17 cellular contexts compared by ENCODE assay signal in the genomic region with DNA sequence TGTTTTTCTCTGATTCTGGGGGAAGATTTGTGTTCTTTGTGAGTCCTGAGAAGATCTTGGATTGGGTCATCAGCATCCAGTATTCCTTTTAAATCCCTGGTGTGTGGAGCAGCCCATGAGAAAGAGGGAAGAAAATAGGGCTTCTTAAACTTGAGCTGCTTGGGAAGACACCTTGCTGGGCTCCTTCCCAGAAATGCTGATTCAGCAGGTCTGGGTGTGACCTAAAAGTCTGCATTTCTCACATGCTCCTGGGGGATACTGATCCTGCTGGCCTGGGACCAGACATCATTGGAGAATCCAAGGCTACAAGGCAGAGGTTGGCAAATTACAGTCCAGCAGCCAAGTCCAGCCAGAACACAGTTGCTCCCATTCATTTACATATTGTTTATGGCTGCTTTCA. TPM values are rescaled to one million over a fixed set of nuclear protein-coding genes. Genes with fewer than 3 reads are reported as not detected.
DNase-seq lines count a peak whose midpoint lies in the region; ATAC-seq, FAIRE-seq and TF ChIP-seq lines count a peak whose summit lies in the region.
"Had no signal": no experiment of that assay in that cellular context is flagged by ENCODE, and none has a peak within 500 bp of the region (broad histone marks: within the 10 kb centered on the region; RNA-seq: fewer than 3 reads in every experiment).

No MANE protein-coding gene starts in this region.

- CTCF ChIA-PET in K562 (lab: Yijun Ruan, JAX; ENCODE audit: low intra/inter-chr PET ratio): no interaction called here

- H3K79me2 ChIP-seq in H9 (ENCODE audit: insufficient read depth, low read length) (no peaks in the 10 kb centered on the region), K562 (ENCODE audit: control insufficient read depth, insufficient read depth, low read length) (no peaks in the 10 kb centered on the region)

- no peak overlapping the region for H2AFZ ChIP-seq in H9 (ENCODE audit: low read length)
- no peak overlapping the region for H2AFZ ChIP-seq in K562 (ENCODE audit: low read depth, low read length)

- no peak overlapping the region for H2BK12ac ChIP-seq in H9 (ENCODE audit: insufficient read length, low read depth, low read length)

- H3K27me3 Mint-ChIP-seq in H9 (ENCODE audit: low read depth): no peaks in the 10 kb centered on the region; the same call in 1 of the 2 replicates
- H3K27me3 Mint-ChIP-seq in naive thymus-derived CD8-positive, alpha-beta T cell: no peaks in the 10 kb centered on the region
- H3K27me3 Mint-ChIP-seq in activated T-cell treated with anti-CD3 and anti-CD28 coated beads, Interleukin-2, amount 50 U/mL, for 72 hours (ENCODE audit: low read depth): no peaks in the 10 kb centered on the region
- H3K27me3 Mint-ChIP-seq: IgD-negative memory B cell had no signal

- no peaks in the 10 kb centered on the region for H3K9me3 ChIP-seq in H9 (ENCODE audit: control insufficient read depth, low read depth, low read length)
- no peaks in the 10 kb centered on the region for H3K9me3 ChIP-seq in K562 (replicated peaks; ENCODE audit: control insufficient read depth, insufficient read depth, low read depth, low read length)
- H3K9me3 ChIP-seq: BLaER1 had no signal

- H2BK20ac ChIP-seq in H9 (ENCODE audit: low read depth, low read length, poor library complexity, severe bottlenecking): no peak overlapping the region

- no peak overlapping the region for H3K4me3 ChIP-seq in K562
- H3K4me3 ChIP-seq: BLaER1 had no signal

- H4K20me1 ChIP-seq in H9 (ENCODE audit: control insufficient read depth, insufficient read depth, insufficient read length) (no peaks in the 10 kb centered on the region), K562 (replicated peaks; ENCODE audit: control insufficient read depth, insufficient read depth, low read length) (no peaks in the 10 kb centered on the region)

- H3K79me1 ChIP-seq in H9 (ENCODE audit: insufficient read depth, low read depth, low read length, poor library complexity, severe bottlenecking): no peaks in the 10 kb centered on the region

- no peaks in the 10 kb centered on the region for H3K9me3 Mint-ChIP-seq in H9
- no peaks in the 10 kb centered on the region for H3K9me3 Mint-ChIP-seq in naive thymus-derived CD8-positive, alpha-beta T cell
- H3K9me3 Mint-ChIP-seq in activated T-cell treated with anti-CD3 and anti-CD28 coated beads, Interleukin-2, amount 50 U/mL, for 72 hours: no peaks in the 10 kb centered on the region
- H3K9me3 Mint-ChIP-seq: CD14-positive monocyte; CD8-positive, alpha-beta T cell; IgD-negative memory B cell had no signal

- no peak overlapping the region for H3K4me3 Mint-ChIP-seq in H9
- no peak overlapping the region for H3K4me3 Mint-ChIP-seq in naive thymus-derived CD8-positive, alpha-beta T cell
- no peak overlapping the region for H3K4me3 Mint-ChIP-seq in activated T-cell treated with anti-CD3 and anti-CD28 coated beads, Interleukin-2, amount 50 U/mL, for 72 hours
- H3K4me3 Mint-ChIP-seq: CD14-positive monocyte; CD8-positive, alpha-beta T cell; IgD-negative memory B cell had no signal

- no peak overlapping the region for H3K27ac ChIP-seq in H9 (ENCODE audit: insufficient read length, low read depth, low read length)
- no peak overlapping the region for H3K27ac ChIP-seq in K562 (ENCODE audit: extremely low read depth, low read depth, low read length)
- H3K27ac ChIP-seq: BLaER1, HL-60 had no signal

- H3K4me1 ChIP-seq in H9 (ENCODE audit: insufficient read depth, low read length): no peaks in the 10 kb centered on the region
- no peaks in the 10 kb centered on the region for H3K4me1 ChIP-seq in K562 (replicated peaks in 1 of 2; ENCODE audit: control insufficient read depth in 2 of 2, insufficient read depth in 2 of 2, low read length in 2 of 2)

- no peak overlapping the region for H4K91ac ChIP-seq in H9 (ENCODE audit: insufficient read length, low read depth, low read length)

- no peaks in the 10 kb centered on the region for H3K36me3 ChIP-seq in K562 (ENCODE audit: control insufficient read depth, insufficient read depth, low read length)

- H3T11ph ChIP-seq in H9 (ENCODE audit: low read length): no peak overlapping the region

- H3K4me2 ChIP-seq in H9 (ENCODE audit: insufficient read depth, insufficient read length, low read length) (no peak overlapping the region), K562 (ENCODE audit: insufficient read depth, low read length) (no peak overlapping the region)
- H3K4me2 ChIP-seq: BLaER1 had no signal

- intact Hi-C loops in K562 (cut with micrococcal nuclease): no loop called here

- H3K9ac ChIP-seq in H9 (ENCODE audit: extremely low read depth, insufficient read length, low read length) (no peak overlapping the region), K562 (ENCODE audit: insufficient read depth in 1 of 2, low read depth in 2 of 2, low read length in 2 of 2) (no peak overlapping the region)
- H3K9ac ChIP-seq: BLaER1 had no signal

- H3K18ac ChIP-seq in H9 (ENCODE audit: insufficient read length, low read depth, low read length): no peak overlapping the region

- no peak overlapping the region for H3K23ac ChIP-seq in H9 (ENCODE audit: insufficient read length, low read depth, low read length)

- no peak overlapping the region for H2AK5ac ChIP-seq in H9 (ENCODE audit: insufficient read length, low read length)

- peak overlapping the region; percentile 36 to 74 (median 59); a peak in 4 of 7 replicates for H3K27ac Mint-ChIP-seq in H9
- H3K27ac Mint-ChIP-seq in naive thymus-derived CD8-positive, alpha-beta T cell: peak overlapping the region in 7 of 10 donors; percentile 17 to 85 (median 35)
- H3K27ac Mint-ChIP-seq in activated T-cell treated with anti-CD3 and anti-CD28 coated beads, Interleukin-2, amount 50 U/mL, for 72 hours: no peak overlapping the region
- H3K27ac Mint-ChIP-seq: IgD-negative memory B cell had no signal

- DNase-seq in H9: no peak
- no peak for DNase-seq in K562 (ENCODE audit: extremely low read depth in 1 of 4, low spot score in 3 of 4)
- no peak for DNase-seq in naive thymus-derived CD8-positive, alpha-beta T cell
- no peak for DNase-seq in activated T-cell treated with anti-CD3 and anti-CD28 coated beads, Interleukin-2, amount 50 U/mL, for 72 hours
- DNase-seq in ecto neural progenitor cell (ENCODE audit: low spot score): no peak
- DNase-seq: Calu3; CD8-positive, alpha-beta T cell; DMS79 treated with DMSO at 0.1 percent for 48 hours; GF-D8; HCEC 1CT; KG1 had no signal

- H4K8ac ChIP-seq in H9 (replicated peaks; ENCODE audit: insufficient read length, low read depth, low read length): no peak overlapping the region

- H4K5ac ChIP-seq in H9 (ENCODE audit: insufficient read length, low read depth, low read length): no peak overlapping the region

- no peak overlapping the region for H2BK15ac ChIP-seq in H9 (ENCODE audit: low read depth, low read length)

- H3K36me3 Mint-ChIP-seq in H9 (ENCODE audit: insufficient read depth in 1 of 3, low read depth in 3 of 3): no peaks in the 10 kb centered on the region
- H3K36me3 Mint-ChIP-seq in naive thymus-derived CD8-positive, alpha-beta T cell: no peaks in the 10 kb centered on the region
- H3K36me3 Mint-ChIP-seq in activated T-cell treated with anti-CD3 and anti-CD28 coated beads, Interleukin-2, amount 50 U/mL, for 72 hours (ENCODE audit: insufficient read depth in 2 of 2): no peaks in the 10 kb centered on the region
- H3K36me3 Mint-ChIP-seq: CD14-positive monocyte; CD8-positive, alpha-beta T cell; IgD-negative memory B cell had no signal

- no peak overlapping the region for H3K14ac ChIP-seq in H9 (ENCODE audit: insufficient read depth, low read length)

- TF ChIP-seq POLR2A in K562 (conservative IDR thresholded peaks at IDR 0.05): no peak

- POLR2A ChIA-PET in K562 (lab: Yijun Ruan, JAX): no interaction called here
- POLR2A ChIA-PET in naive thymus-derived CD8-positive, alpha-beta T cell (lab: Charles Lee): interaction anchor here (1.2 kb wide), 1 partner anchor 25 kb away, joined by 4 read pairs; no protein-coding TSS in a partner anchor

- TF ChIP-seq CTCF in H9 (conservative IDR thresholded peaks at IDR 0.05) (no peak), K562 (IDR thresholded peaks at IDR 0.05 in 2 of 3, conservative IDR thresholded peaks at IDR 0.05 in 1 of 3; ENCODE audit: insufficient read depth in 2 of 3, low read depth in 1 of 3, low read length in 3 of 3) (no peak)

- no peak overlapping the region for H2BK5ac ChIP-seq in H9 (ENCODE audit: insufficient read length, low read length)

- H2BK120ac ChIP-seq in H9 (ENCODE audit: low read depth, low read length, poor library complexity, severe bottlenecking): no peak overlapping the region

- in situ Hi-C loops in K562 (cut with MboI): no loop called here

- no peaks in the 10 kb centered on the region for H3K23me2 ChIP-seq in H9 (ENCODE audit: insufficient read length, low read depth, low read length, poor library complexity, severe bottlenecking)

- TF ChIP-seq RAD21 in K562 (CRISPR knock-in tag; conservative IDR thresholded peaks at IDR 0.05 in 1 of 2, IDR thresholded peaks at IDR 0.05 in 1 of 2): no peak

- H3K56ac ChIP-seq in H9 (ENCODE audit: insufficient read length, low read depth, low read length): no peak overlapping the region

- no peak for TF ChIP-seq EP300 in K562 (IDR thresholded peaks at IDR 0.05; ENCODE audit: low read length)

- H3K27me3 ChIP-seq in H9 (ENCODE audit: insufficient read depth, low read length) (no peaks in the 10 kb centered on the region), K562 (ENCODE audit: control insufficient read depth in 2 of 2, insufficient read depth in 2 of 2, low read length in 2 of 2) (peaks cover 6 to 15% of the 10 kb centered on the region in 2 experiments; a peak in 3 of 5 replicates)
- H3K27me3 ChIP-seq: BLaER1 had no signal

- no peak for FAIRE-seq in K562 (lab: Jason Lieb, UNC)
- FAIRE-seq: A204.1 had no signal

- ATAC-seq in K562 (no peak), GM21447 (IDR thresholded peaks at IDR 0.05; ENCODE audit: unreplicated experiment) (no peak)
- no peak for ATAC-seq in naive thymus-derived CD8-positive, alpha-beta T cell
- no peak for ATAC-seq in activated T-cell treated with anti-CD3 and anti-CD28 coated beads, Interleukin-2, amount 50 U/mL, for 72 hours (replicated peaks in 1 of 2)
- ATAC-seq: CD8-positive, alpha-beta T cell had no signal

- BruUV-seq in K562 (replicated peaks; lab: Mats Ljungman, UMichigan): no TSS peak

- H3K9me1 ChIP-seq in K562 (ENCODE audit: control insufficient read depth, insufficient read depth, low read length): no peaks in the 10 kb centered on the region

- peaks cover 24 to 26% of the 10 kb centered on the region in 2 experiments for H3K4me1 Mint-ChIP-seq in H9
- H3K4me1 Mint-ChIP-seq in naive thymus-derived CD8-positive, alpha-beta T cell: peaks cover 8 to 29% (median 26%) of the 10 kb centered on the region in 4 donors
- H3K4me1 Mint-ChIP-seq in activated T-cell treated with anti-CD3 and anti-CD28 coated beads, Interleukin-2, amount 50 U/mL, for 72 hours (ENCODE audit: low read depth): peaks cover 15% of the 10 kb centered on the region
- H3K4me1 Mint-ChIP-seq: CD14-positive monocyte had no signal

- no peak overlapping the region for H3K4ac ChIP-seq in H9 (ENCODE audit: low read depth, low read length)

RNA-seq across cellular contexts. Expression of a gene that starts 54.2 kb away (rescaled TPM):
- total RNA-seq in H9 (2021) (20.6 and 23.9 TPM in 2 replicates), K562 (2014; rRNA removed) (not detected in 2 replicates), K562 (2014; rRNA removed; fragmentation: Illumina TruSeq; extraction: Trizol) (0.16 TPM in 1 of 2 replicates, not detected in the other), K562 (2015; rRNA removed; fragmentation: Illumina TruSeq; extraction: Trizol) (not detected in 2 replicates), K562 (2021) (0.38 and 0.49 TPM in 2 replicates)
- 0.42 and 0.67 TPM in 2 replicates for total RNA-seq in K562 (2011; cell fraction: chromatin; rRNA removed; ENCODE audit: low replicate concordance)
- total RNA-seq in K562 (2011; cell fraction: nucleolus; rRNA removed): 0.53 and 1.0 TPM in 2 replicates
- total RNA-seq in K562 (2011; cell fraction: nucleoplasm; rRNA removed): 0.73 and 0.92 TPM in 2 replicates
- polyA plus RNA-seq in K562 (2011; rRNA removed) (0.96 and 1.6 TPM in 2 replicates), K562 (2014; fragmentation: Illumina TruSeq; extraction: Trizol) (0.25 and 0.33 TPM in 2 replicates), K562 (2014; fragmentation: Nextera tagmentation; extraction: Ambion mirVana) (under 1 TPM in 1 of 2 experiments, not detected in 1; 0.03 TPM), K562 (2014; rRNA removed) (0.27 and 0.42 TPM in 2 replicates)
- polyA plus RNA-seq in K562 (2011; cell fraction: cytosol; rRNA removed): 1.3 and 2.2 TPM in 2 replicates
- polyA plus RNA-seq in K562 (2011; cell fraction: nucleus; rRNA removed): 1.4 and 1.5 TPM in 2 replicates
- polyA plus RNA-seq in K562 (2012): 0.14 and 0.18 TPM in 2 replicates
- polyA minus RNA-seq in K562 (2011; rRNA and poly(A)+ RNA removed): 0.48 and 0.84 TPM in 2 replicates
- 1.4 TPM in 1 of 2 replicates, not detected in the other for polyA minus RNA-seq in K562 (2011; cell fraction: cytosol; rRNA and poly(A)+ RNA removed)
- polyA minus RNA-seq in K562 (2011; cell fraction: nucleus; rRNA and poly(A)+ RNA removed): 0.40 and 0.44 TPM in 2 replicates
- total RNA-seq in naive thymus-derived CD8-positive, alpha-beta T cell: 10 to 100 TPM; 46.4 to 48.8 TPM
- 100 to 1,000 TPM in 1 of 3 donors, 10 to 100 TPM in 2; 67.4 to 122 (median 98.5) TPM for polyA plus RNA-seq in naive thymus-derived CD8-positive, alpha-beta T cell
- 10 to 100 TPM; 61.0 to 72.3 TPM for total RNA-seq in activated T-cell treated with anti-CD3 and anti-CD28 coated beads, Interleukin-2, amount 50 U/mL, for 72 hours

Comparison
In these comparisons a context has a peak if more than half of its experiments do, and no peak if none do; other contexts are left out.
1. RNA of a gene that starts 54.2 kb away (total RNA-seq): 61.0 to 72.3 TPM in activated T-cell treated with anti-CD3 and anti-CD28 coated beads, Interleukin-2, amount 50 U/mL, for 72 hours, 46.4 to 48.8 TPM in naive thymus-derived CD8-positive, alpha-beta T cell and 20.6 to 23.9 TPM in H9; 0.16 to 1.0 TPM in K562; every median in the first group is over 10 times any median in the second.